ENCODE assay signal across 17 cellular contexts in the genomic region with DNA sequence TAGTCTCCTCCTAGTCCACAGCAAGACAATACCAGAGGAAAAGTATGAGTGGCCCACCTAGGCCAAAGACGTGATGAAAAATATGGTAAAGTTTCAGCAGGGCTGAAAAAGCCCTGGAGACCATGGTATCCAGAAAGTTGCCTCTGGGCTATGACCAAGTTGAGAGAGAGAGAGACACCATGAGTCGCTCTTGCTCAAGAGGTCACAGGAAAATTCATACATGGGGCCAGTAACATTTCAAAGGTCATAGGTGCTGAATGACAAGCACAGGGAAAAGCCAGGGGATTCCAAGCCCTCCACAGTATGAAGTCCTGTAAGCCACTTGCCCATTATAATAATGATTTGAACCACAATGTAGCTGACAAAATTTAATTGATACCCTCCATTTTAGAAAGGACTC.
"Had no signal": no experiment of that assay in that cellular context is flagged by ENCODE, and none has a peak within 500 bp of the region (broad histone marks: within the 10 kb centered on the region; RNA-seq: fewer than 3 reads in every experiment).

No MANE protein-coding gene starts in this region.

- FAIRE-seq: pancreas, small intestine, urothelium cell line had no signal

- H3K27ac ChIP-seq: dorsolateral prefrontal cortex, epithelial cell of prostate, esophagus muscularis mucosa, foreskin keratinocyte, pancreas had no signal

- DNase-seq: cortex of kidney; dorsolateral prefrontal cortex; effector CD8-positive, alpha-beta T cell; foreskin keratinocyte; kidney glomerular epithelial cell; occipital lobe; pancreas; right cardiac atrium; small intestine; stimulated activated CD4-positive, alpha-beta T cell treated with anti-CD3 and anti-CD28 coated beads, Interleukin-12 subunit alpha, Interleukin-12 subunit beta, amount 100 ng/mL, for 4 hours; stimulated activated naive CD4-positive, alpha-beta T cell treated with Interleukin-2 at 50 U/mL for 16 hours had no signal

- H3K27me3 Mint-ChIP-seq: progenitor cell of endocrine pancreas, type B pancreatic cell had no signal

- H3K27me3 ChIP-seq: esophagus muscularis mucosa, foreskin keratinocyte, pancreas had no signal

- H3K4me3 Mint-ChIP-seq: nephron, type B pancreatic cell had no signal

- H3K4me1 ChIP-seq: foreskin keratinocyte, pancreas had no signal

- H3K36me3 ChIP-seq: esophagus muscularis mucosa, pancreas had no signal

- ATAC-seq: foreskin keratinocyte, pancreas, right cardiac atrium had no signal

- H3K9me3 ChIP-seq: pancreas had no signal

- H3K4me3 ChIP-seq: dorsolateral prefrontal cortex, esophagus muscularis mucosa, pancreas had no signal

- H3K27ac Mint-ChIP-seq: progenitor cell of endocrine pancreas, type B pancreatic cell had no signal
